ENCODE assay signal across 1 cellular context in the genomic region with DNA sequence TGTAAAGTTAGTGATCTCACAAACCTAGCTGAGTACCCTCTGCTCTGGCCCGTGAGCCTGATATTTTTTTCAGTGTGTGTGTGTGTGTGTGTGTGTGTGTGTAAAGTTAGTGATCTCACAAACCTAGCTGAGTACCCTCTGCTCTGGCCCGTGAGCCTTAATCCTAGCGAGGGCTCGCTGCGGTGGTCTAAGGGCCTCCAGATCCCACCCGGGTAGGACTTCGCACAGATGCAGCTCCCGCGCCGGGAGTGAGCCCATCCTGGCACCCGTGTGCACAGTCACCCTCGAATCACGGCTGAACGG.
TF ChIP-seq lines count a peak whose summit lies in the region.

No MANE protein-coding gene starts in this region.

TF ChIP-seq in K562, 482 proteins besides CTCF, POLR2A, EP300 and RAD21:
- TF ChIP-seq RFX7 (CRISPR knock-in tag; IDR thresholded peaks at IDR 0.05) (0 out of 2 replicates have a peak, but pooled peaks have one; percentile 41), LCOR (CRISPR knock-in tag; IDR thresholded peaks at IDR 0.05) (0 out of 2 replicates have a peak, but pooled peaks have one; percentile 20), KDM1A (IDR thresholded peaks at IDR 0.05) (0 out of 4 replicates have a peak, but pooled peaks of 1 of the 2 experiments have one; percentile 50), MECOM (CRISPR knock-in tag; IDR thresholded peaks at IDR 0.05) (0 out of 2 replicates have a peak, but pooled peaks have one; percentile 48), ZNF717 (CRISPR knock-in tag; IDR thresholded peaks at IDR 0.05) (0 out of 2 replicates have a peak, but pooled peaks have one; percentile 16), ERF (CRISPR knock-in tag; IDR thresholded peaks at IDR 0.05) (0 out of 2 replicates have a peak, but pooled peaks have one; percentile 11), ZNF263 (CRISPR knock-in tag; IDR thresholded peaks at IDR 0.05; ENCODE audit: borderline replicate concordance) (0 out of 2 replicates have a peak, but pooled peaks have one; percentile 32), ZNF175 (CRISPR knock-in tag; IDR thresholded peaks at IDR 0.05; ENCODE audit: low read depth) (0 out of 2 replicates have a peak, but pooled peaks have one; percentile 43)
- TF ChIP-seq, protein P1, sequence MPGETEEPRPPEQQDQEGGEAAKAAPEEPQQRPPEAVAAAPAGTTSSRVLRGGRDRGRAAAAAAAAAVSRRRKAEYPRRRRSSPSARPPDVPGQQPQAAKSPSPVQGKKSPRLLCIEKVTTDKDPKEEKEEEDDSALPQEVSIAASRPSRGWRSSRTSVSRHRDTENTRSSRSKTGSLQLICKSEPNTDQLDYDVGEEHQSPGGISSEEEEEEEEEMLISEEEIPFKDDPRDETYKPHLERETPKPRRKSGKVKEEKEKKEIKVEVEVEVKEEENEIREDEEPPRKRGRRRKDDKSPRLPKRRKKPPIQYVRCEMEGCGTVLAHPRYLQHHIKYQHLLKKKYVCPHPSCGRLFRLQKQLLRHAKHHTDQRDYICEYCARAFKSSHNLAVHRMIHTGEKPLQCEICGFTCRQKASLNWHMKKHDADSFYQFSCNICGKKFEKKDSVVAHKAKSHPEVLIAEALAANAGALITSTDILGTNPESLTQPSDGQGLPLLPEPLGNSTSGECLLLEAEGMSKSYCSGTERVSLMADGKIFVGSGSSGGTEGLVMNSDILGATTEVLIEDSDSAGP (CRISPR knock-in tag; IDR thresholded peaks at IDR 0.05) = peak; percentile 27; the same call in 1 of the 2 replicates
- TF ChIP-seq, protein P2, sequence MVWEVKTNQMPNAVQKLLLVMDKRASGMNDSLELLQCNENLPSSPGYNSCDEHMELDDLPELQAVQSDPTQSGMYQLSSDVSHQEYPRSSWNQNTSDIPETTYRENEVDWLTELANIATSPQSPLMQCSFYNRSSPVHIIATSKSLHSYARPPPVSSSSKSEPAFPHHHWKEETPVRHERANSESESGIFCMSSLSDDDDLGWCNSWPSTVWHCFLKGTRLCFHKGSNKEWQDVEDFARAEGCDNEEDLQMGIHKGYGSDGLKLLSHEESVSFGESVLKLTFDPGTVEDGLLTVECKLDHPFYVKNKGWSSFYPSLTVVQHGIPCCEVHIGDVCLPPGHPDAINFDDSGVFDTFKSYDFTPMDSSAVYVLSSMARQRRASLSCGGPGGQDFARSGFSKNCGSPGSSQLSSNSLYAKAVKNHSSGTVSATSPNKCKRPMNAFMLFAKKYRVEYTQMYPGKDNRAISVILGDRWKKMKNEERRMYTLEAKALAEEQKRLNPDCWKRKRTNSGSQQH (CRISPR knock-in tag; IDR thresholded peaks at IDR 0.05) = 0 out of 2 replicates have a peak, but pooled peaks have one; percentile 18
TF ChIP-seq in K562: peak in this region for 10; not testable (repeated sequence) for 472.
